Comparison of ENCODE assay signal across 8 cellular contexts in the genomic region with DNA sequence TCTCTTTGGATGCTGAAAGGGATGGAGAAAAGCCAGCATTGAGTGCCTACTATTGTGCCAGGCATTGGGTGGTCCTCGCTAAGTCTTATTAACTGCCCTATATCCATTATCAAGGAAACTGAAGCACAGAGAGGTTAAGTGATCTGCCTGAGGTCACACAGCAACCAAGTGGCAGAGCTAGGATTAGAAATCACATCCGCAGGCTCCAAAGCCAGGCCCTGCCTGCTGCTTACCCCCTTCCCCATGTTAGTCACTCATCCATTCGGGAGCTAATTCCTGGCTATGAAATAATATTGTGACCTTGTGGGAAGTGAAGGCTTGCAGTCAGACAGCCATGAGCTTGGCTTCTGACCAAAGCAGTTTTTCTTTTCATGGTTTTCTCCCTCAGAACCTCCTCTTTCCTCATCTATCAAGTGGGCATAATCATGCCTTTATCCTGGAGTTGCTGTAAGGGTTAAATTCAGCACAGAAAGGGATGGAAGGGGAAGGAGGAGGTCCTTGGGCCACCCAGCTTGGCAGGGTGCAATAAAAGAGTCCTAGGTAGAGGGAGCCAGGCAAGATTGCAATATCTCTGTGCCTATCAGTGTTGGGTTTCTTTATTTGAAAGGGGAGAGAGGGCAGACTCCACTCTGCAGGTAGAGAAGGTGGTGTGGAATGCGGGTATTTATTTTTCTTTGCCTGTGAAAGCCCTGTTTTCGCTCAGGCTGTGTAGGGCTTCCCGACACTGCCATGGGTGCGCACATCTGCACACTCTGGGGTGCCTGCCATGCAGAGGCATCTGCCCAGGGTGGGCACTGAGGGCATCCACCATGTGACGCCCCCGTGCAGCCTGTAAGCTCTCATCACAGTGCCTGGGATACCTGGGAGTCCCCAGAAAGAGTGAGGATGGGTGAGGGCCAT. TPM values are rescaled to one million over a fixed set of nuclear protein-coding genes. Genes with fewer than 3 reads are reported as not detected.
A peak's percentile ranks its signal among the peaks of the same experiment; 100 is the strongest.
DNase-seq lines count a peak whose midpoint lies in the region; ATAC-seq, FAIRE-seq and TF ChIP-seq lines count a peak whose summit lies in the region.

No MANE protein-coding gene starts in this region.

- H3K4me3 Mint-ChIP-seq in endodermal cell (peak overlapping the region; percentile 59), progenitor cell of endocrine pancreas (ENCODE audit: low read depth) (peak overlapping the region; percentile 66)

- no peaks in the 10 kb centered on the region for H3K36me3 ChIP-seq in PC-3 (ENCODE audit: low read depth, low read length)
- no peaks in the 10 kb centered on the region for H3K36me3 ChIP-seq in endodermal cell (ENCODE audit: control insufficient read depth, insufficient read depth, low read length)

- WGBS in endodermal cell (ENCODE audit: insufficient coverage in 1 of 2, insufficient read length in 1 of 2), 2 experiments, result 78 to 81% methylated on average over 6 to 9 of the region's 9 CpGs

- peak overlapping the region; percentile 71 for H3K4me2 ChIP-seq in PC-3 (ENCODE audit: low read length)

- peaks cover 63% of the 10 kb centered on the region for H3K4me1 ChIP-seq in PC-3 (ENCODE audit: insufficient read depth, low read length)
- H3K4me1 ChIP-seq in endodermal cell (ENCODE audit: control insufficient read depth, insufficient read depth, low read length), result peaks cover 27% of the 10 kb centered on the region

- peaks cover 10% of the 10 kb centered on the region for H3F3A ChIP-seq in PC-3 (ENCODE audit: low read length, unreplicated experiment)

- H3K9ac ChIP-seq in PC-3 (ENCODE audit: low read length) (peak overlapping the region; percentile 93), endodermal cell (ENCODE audit: extremely low read depth, low read length, poor library complexity, severe bottlenecking) (no peak overlapping the region)

- BruUV-seq in PC-3 (replicated peaks; lab: Mats Ljungman, UMichigan), result no TSS peak

- H3K4me1 Mint-ChIP-seq in endodermal cell, result peaks cover 53% of the 10 kb centered on the region
- H3K4me1 Mint-ChIP-seq in progenitor cell of endocrine pancreas (ENCODE audit: low read depth), result peaks cover 62% of the 10 kb centered on the region

- no peak; the same call in 1 of the 2 replicates for TF ChIP-seq CTCF in PC-3 (conservative IDR thresholded peaks at IDR 0.05; ENCODE audit: low read depth, low read length)
- peak; percentile 30 for TF ChIP-seq CTCF in endodermal cell (conservative IDR thresholded peaks at IDR 0.05)
- peak; percentile 13 for TF ChIP-seq CTCF in progenitor cell of endocrine pancreas (IDR thresholded peaks at IDR 0.05; ENCODE audit: unreplicated experiment)

- intact Hi-C loops in PC-3 (cut with micrococcal nuclease), result loop anchor here (5.0 kb wide), 1 partner anchor 60 kb away; no protein-coding TSS in a partner anchor

- no peak for ATAC-seq in PC-3
- ATAC-seq in GM18909 (IDR thresholded peaks at IDR 0.05; ENCODE audit: poor library complexity, unreplicated experiment), result no peak

- DNase-seq in GM12892 (ENCODE audit: insufficient read length), result no peak
- DNase-seq in PC-3, result peak; percentile 31
- DNase-seq in endodermal cell, result no peak
- DNase-seq in progenitor cell of endocrine pancreas (ENCODE audit: low spot score, unreplicated experiment), result no peak
- DNase-seq in Ammon's horn (ENCODE audit: low spot score), result no peak
- DNase-seq in dermis blood vessel endothelial cell, result no peak
- DNase-seq in stimulated activated CD4-positive, alpha-beta T cell treated with anti-CD3 and anti-CD28 coated beads, Interleukin-4, amount 100 ng/mL, for 1 hour, result no peak

- no peaks in the 10 kb centered on the region for H3K9me2 ChIP-seq in PC-3 (replicated peaks; ENCODE audit: low read length)

- H3K27ac ChIP-seq in PC-3 (ENCODE audit: low read length) (peak overlapping the region; percentile 96), endodermal cell (ENCODE audit: low read depth, low read length) (peak overlapping the region; percentile 94)

- TF ChIP-seq POLR2A in GM12892 (IDR thresholded peaks at IDR 0.05; ENCODE audit: low read depth, low read length), result no peak

- peaks cover 33% of the 10 kb centered on the region for H3K27me3 Mint-ChIP-seq in endodermal cell (ENCODE audit: insufficient read depth)
- no peaks in the 10 kb centered on the region for H3K27me3 Mint-ChIP-seq in progenitor cell of endocrine pancreas

- H3K27me3 ChIP-seq in PC-3 (ENCODE audit: low read length) (no peaks in the 10 kb centered on the region), endodermal cell (ENCODE audit: control insufficient read depth, insufficient read depth, low read length, poor library complexity, severe bottlenecking) (peaks cover 17% of the 10 kb centered on the region)

- H3K27ac Mint-ChIP-seq in endodermal cell (peak overlapping the region; percentile 97), progenitor cell of endocrine pancreas (peak overlapping the region; percentile 96)

- peaks cover 88% of the 10 kb centered on the region for H3K79me2 ChIP-seq in PC-3 (ENCODE audit: low read length)

- H3K4me3 ChIP-seq in PC-3 (ENCODE audit: low read length) (peak overlapping the region; percentile 15; the same call in 1 of the 2 replicates), endodermal cell (ENCODE audit: low read length) (peak overlapping the region; percentile 45)

- H3K9me3 Mint-ChIP-seq in endodermal cell, result no peaks in the 10 kb centered on the region
- H3K9me3 Mint-ChIP-seq in progenitor cell of endocrine pancreas (ENCODE audit: low read depth), result no peaks in the 10 kb centered on the region

- peak; percentile 33 for FAIRE-seq in GM12892 (lab: Jason Lieb, UNC)

- no peaks in the 10 kb centered on the region for H3K9me3 ChIP-seq in PC-3 (ENCODE audit: low read length)
- no peaks in the 10 kb centered on the region for H3K9me3 ChIP-seq in endodermal cell (ENCODE audit: control insufficient read depth, low read length)

- no peak overlapping the region for H2AFZ ChIP-seq in PC-3 (ENCODE audit: low read length)

- no peaks in the 10 kb centered on the region for H3K36me3 Mint-ChIP-seq in endodermal cell (ENCODE audit: low read depth)
- H3K36me3 Mint-ChIP-seq in progenitor cell of endocrine pancreas (ENCODE audit: insufficient read depth), result no peaks in the 10 kb centered on the region

- POLR2A ChIA-PET in PC-3 (lab: Charles Lee; ENCODE audit: unreplicated experiment), result no interaction called here

- peaks cover 1% of the 10 kb centered on the region; the same call in 1 of the 2 replicates for H4K20me1 ChIP-seq in PC-3 (ENCODE audit: low read length)

- CTCF ChIA-PET in PC-3 (lab: Charles Lee), result interaction anchor here (0.5 to 1.0 kb wide), 2 partner anchors 82 to 96 kb away, joined by 3 to 4 read pairs; no protein-coding TSS in a partner anchor

RNA-seq across cellular contexts. Expression of a gene that starts 11.3 kb away (rescaled TPM):
- 5.7 TPM for polyA plus RNA-seq in GM12892 (2012; ENCODE audit: missing spikeins)
- total RNA-seq in PC-3 (2014; rRNA removed) (33.0 and 64.2 TPM in 2 replicates), endodermal cell (10 to 100 TPM; 35.9 to 42.9 TPM), progenitor cell of endocrine pancreas (69.0 and 75.0 TPM in 2 replicates), dermis blood vessel endothelial cell (10.4 and 17.9 TPM in 2 replicates)
- polyA plus RNA-seq in endodermal cell (2013, experiment 1 of 2), result 34.4 TPM
- 37.1 TPM for polyA plus RNA-seq in endodermal cell (2013, experiment 2 of 2)
